ENCODE assay signal across 2 cellular contexts in the genomic region with DNA sequence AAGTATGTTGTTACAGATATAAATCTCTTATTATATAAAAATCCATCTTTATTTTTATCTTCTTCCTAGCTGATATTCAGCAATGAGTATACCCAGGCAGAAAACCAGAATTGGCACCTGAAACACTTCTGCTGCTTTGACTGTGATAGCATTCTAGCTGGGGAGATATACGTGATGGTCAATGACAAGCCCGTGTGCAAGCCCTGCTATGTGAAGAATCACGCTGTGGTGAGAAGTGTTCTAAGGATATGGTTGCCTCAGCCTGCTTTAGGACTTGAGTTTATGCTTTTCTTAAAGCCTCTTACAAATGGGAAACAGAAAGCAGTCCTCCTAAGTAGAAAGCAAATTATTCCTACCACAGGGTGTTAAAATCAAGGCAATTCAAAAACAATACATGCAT.
TF ChIP-seq lines count a peak whose summit lies in the region.

No MANE protein-coding gene starts in this region.

TF ChIP-seq in GM23338, 12 proteins besides CTCF, POLR2A, EP300 and RAD21 (continued from another document):
- TF ChIP-seq, protein P1, sequence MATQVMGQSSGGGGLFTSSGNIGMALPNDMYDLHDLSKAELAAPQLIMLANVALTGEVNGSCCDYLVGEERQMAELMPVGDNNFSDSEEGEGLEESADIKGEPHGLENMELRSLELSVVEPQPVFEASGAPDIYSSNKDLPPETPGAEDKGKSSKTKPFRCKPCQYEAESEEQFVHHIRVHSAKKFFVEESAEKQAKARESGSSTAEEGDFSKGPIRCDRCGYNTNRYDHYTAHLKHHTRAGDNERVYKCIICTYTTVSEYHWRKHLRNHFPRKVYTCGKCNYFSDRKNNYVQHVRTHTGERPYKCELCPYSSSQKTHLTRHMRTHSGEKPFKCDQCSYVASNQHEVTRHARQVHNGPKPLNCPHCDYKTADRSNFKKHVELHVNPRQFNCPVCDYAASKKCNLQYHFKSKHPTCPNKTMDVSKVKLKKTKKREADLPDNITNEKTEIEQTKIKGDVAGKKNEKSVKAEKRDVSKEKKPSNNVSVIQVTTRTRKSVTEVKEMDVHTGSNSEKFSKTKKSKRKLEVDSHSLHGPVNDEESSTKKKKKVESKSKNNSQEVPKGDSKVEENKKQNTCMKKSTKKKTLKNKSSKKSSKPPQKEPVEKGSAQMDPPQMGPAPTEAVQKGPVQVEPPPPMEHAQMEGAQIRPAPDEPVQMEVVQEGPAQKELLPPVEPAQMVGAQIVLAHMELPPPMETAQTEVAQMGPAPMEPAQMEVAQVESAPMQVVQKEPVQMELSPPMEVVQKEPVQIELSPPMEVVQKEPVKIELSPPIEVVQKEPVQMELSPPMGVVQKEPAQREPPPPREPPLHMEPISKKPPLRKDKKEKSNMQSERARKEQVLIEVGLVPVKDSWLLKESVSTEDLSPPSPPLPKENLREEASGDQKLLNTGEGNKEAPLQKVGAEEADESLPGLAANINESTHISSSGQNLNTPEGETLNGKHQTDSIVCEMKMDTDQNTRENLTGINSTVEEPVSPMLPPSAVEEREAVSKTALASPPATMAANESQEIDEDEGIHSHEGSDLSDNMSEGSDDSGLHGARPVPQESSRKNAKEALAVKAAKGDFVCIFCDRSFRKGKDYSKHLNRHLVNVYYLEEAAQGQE (IDR thresholded peaks at IDR 0.05; ENCODE audit: unreplicated experiment): no peak
- TF ChIP-seq, protein P2, sequence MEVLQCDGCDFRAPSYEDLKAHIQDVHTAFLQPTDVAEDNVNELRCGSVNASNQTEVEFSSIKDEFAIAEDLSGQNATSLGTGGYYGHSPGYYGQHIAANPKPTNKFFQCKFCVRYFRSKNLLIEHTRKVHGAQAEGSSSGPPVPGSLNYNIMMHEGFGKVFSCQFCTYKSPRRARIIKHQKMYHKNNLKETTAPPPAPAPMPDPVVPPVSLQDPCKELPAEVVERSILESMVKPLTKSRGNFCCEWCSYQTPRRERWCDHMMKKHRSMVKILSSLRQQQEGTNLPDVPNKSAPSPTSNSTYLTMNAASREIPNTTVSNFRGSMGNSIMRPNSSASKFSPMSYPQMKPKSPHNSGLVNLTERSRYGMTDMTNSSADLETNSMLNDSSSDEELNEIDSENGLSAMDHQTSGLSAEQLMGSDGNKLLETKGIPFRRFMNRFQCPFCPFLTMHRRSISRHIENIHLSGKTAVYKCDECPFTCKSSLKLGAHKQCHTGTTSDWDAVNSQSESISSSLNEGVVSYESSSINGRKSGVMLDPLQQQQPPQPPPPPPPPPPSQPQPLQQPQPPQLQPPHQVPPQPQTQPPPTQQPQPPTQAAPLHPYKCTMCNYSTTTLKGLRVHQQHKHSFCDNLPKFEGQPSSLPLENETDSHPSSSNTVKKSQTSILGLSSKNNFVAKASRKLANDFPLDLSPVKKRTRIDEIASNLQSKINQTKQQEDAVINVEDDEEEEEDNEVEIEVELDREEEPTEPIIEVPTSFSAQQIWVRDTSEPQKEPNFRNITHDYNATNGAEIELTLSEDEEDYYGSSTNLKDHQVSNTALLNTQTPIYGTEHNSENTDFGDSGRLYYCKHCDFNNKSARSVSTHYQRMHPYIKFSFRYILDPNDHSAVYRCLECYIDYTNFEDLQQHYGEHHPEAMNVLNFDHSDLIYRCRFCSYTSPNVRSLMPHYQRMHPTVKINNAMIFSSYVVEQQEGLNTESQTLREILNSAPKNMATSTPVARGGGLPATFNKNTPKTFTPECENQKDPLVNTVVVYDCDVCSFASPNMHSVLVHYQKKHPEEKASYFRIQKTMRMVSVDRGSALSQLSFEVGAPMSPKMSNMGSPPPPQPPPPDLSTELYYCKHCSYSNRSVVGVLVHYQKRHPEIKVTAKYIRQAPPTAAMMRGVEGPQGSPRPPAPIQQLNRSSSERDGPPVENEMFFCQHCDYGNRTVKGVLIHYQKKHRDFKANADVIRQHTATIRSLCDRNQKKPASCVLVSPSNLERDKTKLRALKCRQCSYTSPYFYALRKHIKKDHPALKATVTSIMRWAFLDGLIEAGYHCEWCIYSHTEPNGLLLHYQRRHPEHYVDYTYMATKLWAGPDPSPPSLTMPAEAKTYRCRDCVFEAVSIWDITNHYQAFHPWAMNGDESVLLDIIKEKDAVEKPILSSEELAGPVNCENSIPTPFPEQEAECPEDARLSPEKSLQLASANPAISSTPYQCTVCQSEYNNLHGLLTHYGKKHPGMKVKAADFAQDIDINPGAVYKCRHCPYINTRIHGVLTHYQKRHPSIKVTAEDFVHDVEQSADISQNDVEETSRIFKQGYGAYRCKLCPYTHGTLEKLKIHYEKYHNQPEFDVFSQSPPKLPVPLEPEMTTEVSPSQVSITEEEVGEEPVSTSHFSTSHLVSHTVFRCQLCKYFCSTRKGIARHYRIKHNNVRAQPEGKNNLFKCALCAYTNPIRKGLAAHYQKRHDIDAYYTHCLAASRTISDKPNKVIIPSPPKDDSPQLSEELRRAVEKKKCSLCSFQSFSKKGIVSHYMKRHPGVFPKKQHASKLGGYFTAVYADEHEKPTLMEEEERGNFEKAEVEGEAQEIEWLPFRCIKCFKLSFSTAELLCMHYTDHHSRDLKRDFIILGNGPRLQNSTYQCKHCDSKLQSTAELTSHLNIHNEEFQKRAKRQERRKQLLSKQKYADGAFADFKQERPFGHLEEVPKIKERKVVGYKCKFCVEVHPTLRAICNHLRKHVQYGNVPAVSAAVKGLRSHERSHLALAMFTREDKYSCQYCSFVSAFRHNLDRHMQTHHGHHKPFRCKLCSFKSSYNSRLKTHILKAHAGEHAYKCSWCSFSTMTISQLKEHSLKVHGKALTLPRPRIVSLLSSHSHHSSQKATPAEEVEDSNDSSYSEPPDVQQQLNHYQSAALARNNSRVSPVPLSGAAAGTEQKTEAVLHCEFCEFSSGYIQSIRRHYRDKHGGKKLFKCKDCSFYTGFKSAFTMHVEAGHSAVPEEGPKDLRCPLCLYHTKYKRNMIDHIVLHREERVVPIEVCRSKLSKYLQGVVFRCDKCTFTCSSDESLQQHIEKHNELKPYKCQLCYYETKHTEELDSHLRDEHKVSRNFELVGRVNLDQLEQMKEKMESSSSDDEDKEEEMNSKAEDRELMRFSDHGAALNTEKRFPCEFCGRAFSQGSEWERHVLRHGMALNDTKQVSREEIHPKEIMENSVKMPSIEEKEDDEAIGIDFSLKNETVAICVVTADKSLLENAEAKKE (CRISPR knock-in tag; IDR thresholded peaks at IDR 0.05): no peak
- TF ChIP-seq ZNF114 (CRISPR knock-in tag; IDR thresholded peaks at IDR 0.05): no peak
- TF ChIP-seq ZNF331 (CRISPR knock-in tag; IDR thresholded peaks at IDR 0.05; ENCODE audit: low read depth): no peak
- TF ChIP-seq JUNB (IDR thresholded peaks at IDR 0.05; ENCODE audit: unreplicated experiment): no peak
- TF ChIP-seq STAT1 (IDR thresholded peaks at IDR 0.05; ENCODE audit: unreplicated experiment): no peak
- no peak for TF ChIP-seq EZH2 (IDR thresholded peaks at IDR 0.05; ENCODE audit: low read depth, unreplicated experiment)
- TF ChIP-seq, protein P3, sequence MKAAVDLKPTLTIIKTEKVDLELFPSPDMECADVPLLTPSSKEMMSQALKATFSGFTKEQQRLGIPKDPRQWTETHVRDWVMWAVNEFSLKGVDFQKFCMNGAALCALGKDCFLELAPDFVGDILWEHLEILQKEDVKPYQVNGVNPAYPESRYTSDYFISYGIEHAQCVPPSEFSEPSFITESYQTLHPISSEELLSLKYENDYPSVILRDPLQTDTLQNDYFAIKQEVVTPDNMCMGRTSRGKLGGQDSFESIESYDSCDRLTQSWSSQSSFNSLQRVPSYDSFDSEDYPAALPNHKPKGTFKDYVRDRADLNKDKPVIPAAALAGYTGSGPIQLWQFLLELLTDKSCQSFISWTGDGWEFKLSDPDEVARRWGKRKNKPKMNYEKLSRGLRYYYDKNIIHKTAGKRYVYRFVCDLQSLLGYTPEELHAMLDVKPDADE (IDR thresholded peaks at IDR 0.05): no peak
- TF ChIP-seq POLR2AphosphoS5 (IDR thresholded peaks at IDR 0.05; ENCODE audit: low read depth): no peak

TF ChIP-seq in WTC11, 78 proteins besides CTCF, POLR2A, EP300 and RAD21 (continued from another document):
- TF ChIP-seq, protein P4, sequence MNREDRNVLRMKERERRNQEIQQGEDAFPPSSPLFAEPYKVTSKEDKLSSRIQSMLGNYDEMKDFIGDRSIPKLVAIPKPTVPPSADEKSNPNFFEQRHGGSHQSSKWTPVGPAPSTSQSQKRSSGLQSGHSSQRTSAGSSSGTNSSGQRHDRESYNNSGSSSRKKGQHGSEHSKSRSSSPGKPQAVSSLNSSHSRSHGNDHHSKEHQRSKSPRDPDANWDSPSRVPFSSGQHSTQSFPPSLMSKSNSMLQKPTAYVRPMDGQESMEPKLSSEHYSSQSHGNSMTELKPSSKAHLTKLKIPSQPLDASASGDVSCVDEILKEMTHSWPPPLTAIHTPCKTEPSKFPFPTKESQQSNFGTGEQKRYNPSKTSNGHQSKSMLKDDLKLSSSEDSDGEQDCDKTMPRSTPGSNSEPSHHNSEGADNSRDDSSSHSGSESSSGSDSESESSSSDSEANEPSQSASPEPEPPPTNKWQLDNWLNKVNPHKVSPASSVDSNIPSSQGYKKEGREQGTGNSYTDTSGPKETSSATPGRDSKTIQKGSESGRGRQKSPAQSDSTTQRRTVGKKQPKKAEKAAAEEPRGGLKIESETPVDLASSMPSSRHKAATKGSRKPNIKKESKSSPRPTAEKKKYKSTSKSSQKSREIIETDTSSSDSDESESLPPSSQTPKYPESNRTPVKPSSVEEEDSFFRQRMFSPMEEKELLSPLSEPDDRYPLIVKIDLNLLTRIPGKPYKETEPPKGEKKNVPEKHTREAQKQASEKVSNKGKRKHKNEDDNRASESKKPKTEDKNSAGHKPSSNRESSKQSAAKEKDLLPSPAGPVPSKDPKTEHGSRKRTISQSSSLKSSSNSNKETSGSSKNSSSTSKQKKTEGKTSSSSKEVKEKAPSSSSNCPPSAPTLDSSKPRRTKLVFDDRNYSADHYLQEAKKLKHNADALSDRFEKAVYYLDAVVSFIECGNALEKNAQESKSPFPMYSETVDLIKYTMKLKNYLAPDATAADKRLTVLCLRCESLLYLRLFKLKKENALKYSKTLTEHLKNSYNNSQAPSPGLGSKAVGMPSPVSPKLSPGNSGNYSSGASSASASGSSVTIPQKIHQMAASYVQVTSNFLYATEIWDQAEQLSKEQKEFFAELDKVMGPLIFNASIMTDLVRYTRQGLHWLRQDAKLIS (CRISPR knock-in tag; IDR thresholded peaks at IDR 0.05; ENCODE audit: borderline replicate concordance): no peak
- TF ChIP-seq, protein P5, sequence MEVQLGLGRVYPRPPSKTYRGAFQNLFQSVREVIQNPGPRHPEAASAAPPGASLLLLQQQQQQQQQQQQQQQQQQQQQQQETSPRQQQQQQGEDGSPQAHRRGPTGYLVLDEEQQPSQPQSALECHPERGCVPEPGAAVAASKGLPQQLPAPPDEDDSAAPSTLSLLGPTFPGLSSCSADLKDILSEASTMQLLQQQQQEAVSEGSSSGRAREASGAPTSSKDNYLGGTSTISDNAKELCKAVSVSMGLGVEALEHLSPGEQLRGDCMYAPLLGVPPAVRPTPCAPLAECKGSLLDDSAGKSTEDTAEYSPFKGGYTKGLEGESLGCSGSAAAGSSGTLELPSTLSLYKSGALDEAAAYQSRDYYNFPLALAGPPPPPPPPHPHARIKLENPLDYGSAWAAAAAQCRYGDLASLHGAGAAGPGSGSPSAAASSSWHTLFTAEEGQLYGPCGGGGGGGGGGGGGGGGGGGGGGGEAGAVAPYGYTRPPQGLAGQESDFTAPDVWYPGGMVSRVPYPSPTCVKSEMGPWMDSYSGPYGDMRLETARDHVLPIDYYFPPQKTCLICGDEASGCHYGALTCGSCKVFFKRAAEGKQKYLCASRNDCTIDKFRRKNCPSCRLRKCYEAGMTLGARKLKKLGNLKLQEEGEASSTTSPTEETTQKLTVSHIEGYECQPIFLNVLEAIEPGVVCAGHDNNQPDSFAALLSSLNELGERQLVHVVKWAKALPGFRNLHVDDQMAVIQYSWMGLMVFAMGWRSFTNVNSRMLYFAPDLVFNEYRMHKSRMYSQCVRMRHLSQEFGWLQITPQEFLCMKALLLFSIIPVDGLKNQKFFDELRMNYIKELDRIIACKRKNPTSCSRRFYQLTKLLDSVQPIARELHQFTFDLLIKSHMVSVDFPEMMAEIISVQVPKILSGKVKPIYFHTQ (CRISPR knock-in tag; IDR thresholded peaks at IDR 0.05): no peak
- no peak for TF ChIP-seq NR3C1 (CRISPR knock-in tag; conservative IDR thresholded peaks at IDR 0.05; ENCODE audit: low read depth)
- TF ChIP-seq ZBTB21 (CRISPR knock-in tag; IDR thresholded peaks at IDR 0.05; ENCODE audit: borderline replicate concordance): no peak
- no peak for TF ChIP-seq NFATC4 (CRISPR knock-in tag; IDR thresholded peaks at IDR 0.05)
- no peak for TF ChIP-seq RORB (CRISPR knock-in tag; IDR thresholded peaks at IDR 0.05)
- no peak for TF ChIP-seq ELF4 (CRISPR knock-in tag; IDR thresholded peaks at IDR 0.05; ENCODE audit: low read depth)
TF ChIP-seq in WTC11: peak in this region for 0.
